Comparison of ENCODE assay signal across 8 cellular contexts in the genomic region with DNA sequence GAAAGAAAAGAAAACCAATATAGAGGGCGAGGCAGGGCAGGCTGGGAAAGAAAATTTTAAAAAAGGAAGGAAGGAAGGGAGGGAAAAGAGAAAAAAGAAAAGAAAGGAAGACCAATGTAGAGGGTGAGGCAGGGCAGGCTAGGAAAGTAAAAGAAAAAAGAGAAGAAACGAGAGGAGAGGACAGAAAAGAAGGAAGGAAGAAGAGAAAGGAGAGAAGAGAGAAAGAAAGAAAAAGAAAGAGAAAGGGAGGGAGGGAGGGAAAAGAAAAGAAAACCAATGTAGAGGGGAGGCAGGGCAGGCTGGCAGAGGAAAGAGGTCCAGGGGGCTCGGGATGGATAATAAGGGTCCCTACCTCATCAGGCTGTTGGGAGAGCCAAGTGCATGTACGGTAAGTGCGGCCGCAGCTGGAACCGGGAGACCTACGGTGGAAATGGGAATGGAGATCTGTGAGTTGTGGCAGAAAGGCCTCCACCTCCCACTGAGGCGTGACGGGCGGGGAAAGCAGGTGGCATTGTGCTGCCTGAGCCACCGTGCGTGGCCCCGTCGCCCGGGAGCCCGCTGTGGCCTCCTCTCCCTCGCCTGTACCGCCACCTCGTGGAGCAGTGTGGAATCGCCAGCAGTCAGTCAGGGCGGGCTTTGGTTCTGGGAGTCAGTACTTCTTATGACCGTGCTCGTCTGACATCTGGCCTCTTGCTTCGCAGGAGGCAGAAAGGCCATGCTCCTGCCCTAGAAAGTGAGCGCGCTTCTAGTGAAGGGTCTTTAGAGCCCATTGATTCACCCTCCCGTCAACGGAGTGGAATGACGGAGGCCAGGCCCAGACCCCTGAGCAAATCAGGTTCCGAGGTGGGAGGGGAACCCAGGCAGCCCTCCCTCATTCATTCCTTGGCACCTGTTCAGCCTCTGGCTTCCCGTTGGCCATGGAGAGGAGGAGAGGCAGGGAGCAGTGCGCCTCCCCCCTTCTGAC. TPM values are rescaled to one million over a fixed set of nuclear protein-coding genes. Genes with fewer than 3 reads are reported as not detected.
DNase-seq lines count a peak whose midpoint lies in the region; ATAC-seq and TF ChIP-seq lines count a peak whose summit lies in the region.

No MANE protein-coding gene starts in this region.

- peak; percentile 97 for ATAC-seq in GM21381 (IDR thresholded peaks at IDR 0.05; ENCODE audit: unreplicated experiment)

- no peak overlapping the region for H3K27ac Mint-ChIP-seq in endodermal cell

- H3K9me3 ChIP-seq in HUES6 (ENCODE audit: control insufficient read depth, insufficient read depth, low read depth, low read length) (no peaks in the 10 kb centered on the region), endodermal cell (ENCODE audit: control insufficient read depth, low read length) (no peaks in the 10 kb centered on the region)

- no peaks in the 10 kb centered on the region for H3K9me3 Mint-ChIP-seq in endodermal cell

- peak; percentile 99 for TF ChIP-seq CTCF in endodermal cell (conservative IDR thresholded peaks at IDR 0.05)

- H3K9ac ChIP-seq in HUES6 (ENCODE audit: low read length) (no peak overlapping the region), endodermal cell (ENCODE audit: extremely low read depth, low read length, poor library complexity, severe bottlenecking) (no peak overlapping the region)

- H3K4me1 ChIP-seq in HUES6 (ENCODE audit: control insufficient read depth, insufficient read depth, low read length) (0 out of 2 replicates have a peak, but pooled peaks cover 6% of the 10 kb centered on the region), endodermal cell (ENCODE audit: control insufficient read depth, insufficient read depth, low read length) (no peaks in the 10 kb centered on the region)

- 13 to 15% methylated on average over 23 to 33 of the region's 33 CpGs for WGBS in endodermal cell (ENCODE audit: insufficient coverage in 1 of 2, insufficient read length in 1 of 2), 2 experiments

- H3K27me3 ChIP-seq in HUES6 (ENCODE audit: control insufficient read depth, insufficient read depth, low read length) (peaks cover 17% of the 10 kb centered on the region; the same call in 1 of the 2 replicates), endodermal cell (ENCODE audit: control insufficient read depth, insufficient read depth, low read length, poor library complexity, severe bottlenecking) (peaks cover 27% of the 10 kb centered on the region)

- in situ Hi-C loops in Caki2 (cut with HindIII; ENCODE audit: low pct_unique_long_range_greater_than_20kb, low sequenced_read_pairs), result no loop called here

- H3K4me3 Mint-ChIP-seq in endodermal cell, result no peak overlapping the region

- peaks cover 7% of the 10 kb centered on the region for H3K4me1 Mint-ChIP-seq in endodermal cell

- DNase-seq in Caki2 (ENCODE audit: low read depth) (peak; percentile 79), NOMO-1 treated with dmso at 0.1 percent for 144 hours (lab: John Stamatoyannopoulos, UW; ENCODE audit: unreplicated experiment) (peak; percentile 75), endodermal cell (peak; percentile 98), middle frontal gyrus (ENCODE audit: extremely low spot score, low spot score) (peak; percentile 60)
- peak; percentile 81 to 99 (median 97) for DNase-seq in activated CD8-positive, alpha-beta memory T cell treated with anti-CD3 and anti-CD28 coated beads for 48 hours (ENCODE audit: low read depth in 2 of 3, low spot score in 2 of 3)
- DNase-seq in stimulated activated CD8-positive, alpha-beta memory T cell treated with anti-CD3 and anti-CD28 coated beads, Interleukin-4, amount 100 ng/mL, for 1 hour (ENCODE audit: low read depth in 2 of 2, low spot score in 1 of 2), result peak; percentile 81 to 84

- H3K27me3 Mint-ChIP-seq in endodermal cell (ENCODE audit: insufficient read depth), result peaks cover 40% of the 10 kb centered on the region

- H3K27ac ChIP-seq in HUES6 (ENCODE audit: low read depth, low read length), result no peak overlapping the region
- no peak overlapping the region for H3K27ac ChIP-seq in endodermal cell (ENCODE audit: low read depth, low read length)

- H3K36me3 ChIP-seq in HUES6 (ENCODE audit: control insufficient read depth, insufficient read depth, low read length), result no peaks in the 10 kb centered on the region
- no peaks in the 10 kb centered on the region for H3K36me3 ChIP-seq in endodermal cell (ENCODE audit: control insufficient read depth, insufficient read depth, low read length)

- H3K4me3 ChIP-seq in HUES6 (ENCODE audit: low read depth, low read length) (peak overlapping the region; percentile 52), endodermal cell (ENCODE audit: low read length) (no peak overlapping the region)

- H3K36me3 Mint-ChIP-seq in endodermal cell (ENCODE audit: low read depth), result no peaks in the 10 kb centered on the region

RNA-seq across cellular contexts. Expression of a gene that starts 10.4 kb away (rescaled TPM):
- total RNA-seq in Caki2 (2014; rRNA removed; shearing (Covaris generic); ENCODE audit: low replicate concordance), result 225 and 352 TPM in 2 replicates
- 100 to 1,000 TPM; 174 to 176 TPM for total RNA-seq in endodermal cell
- polyA plus RNA-seq in endodermal cell (2013, experiment 1 of 2), result 151 TPM
- polyA plus RNA-seq in endodermal cell (2013, experiment 2 of 2), result 140 TPM

RNA-seq across cellular contexts. Expression of a gene that starts 23.1 kb away (rescaled TPM):
- not detected in 2 replicates for total RNA-seq in Caki2 (2014; rRNA removed; shearing (Covaris generic); ENCODE audit: low replicate concordance)
- not detected for total RNA-seq in endodermal cell
- not detected for polyA plus RNA-seq in endodermal cell (2013, experiment 1 of 2)
- polyA plus RNA-seq in endodermal cell (2013, experiment 2 of 2), result not detected

RNA-seq across cellular contexts. Expression of a gene that starts 33.2 kb away (rescaled TPM):
- 60.2 and 63.2 TPM in 2 replicates for total RNA-seq in Caki2 (2014; rRNA removed; shearing (Covaris generic); ENCODE audit: low replicate concordance)
- 10 to 100 TPM; 36.0 to 36.9 TPM for total RNA-seq in endodermal cell
- polyA plus RNA-seq in endodermal cell (2013, experiment 1 of 2), result 31.5 TPM
- 28.4 TPM for polyA plus RNA-seq in endodermal cell (2013, experiment 2 of 2)

RNA-seq across cellular contexts. Expression of a gene that starts 40.3 kb away (rescaled TPM):
- total RNA-seq in Caki2 (2014; rRNA removed; shearing (Covaris generic); ENCODE audit: low replicate concordance), result 166 and 175 TPM in 2 replicates
- 100 to 1,000 TPM; 343 to 353 TPM for total RNA-seq in endodermal cell
- polyA plus RNA-seq in endodermal cell (2013, experiment 1 of 2), result 268 TPM
- polyA plus RNA-seq in endodermal cell (2013, experiment 2 of 2), result 254 TPM

RNA-seq across cellular contexts. Expression of a gene that starts 50.7 kb away (rescaled TPM):
- total RNA-seq in Caki2 (2014; rRNA removed; shearing (Covaris generic); ENCODE audit: low replicate concordance), result 1.8 and 6.2 TPM in 2 replicates
- 10 to 100 TPM; 12.7 to 15.2 TPM for total RNA-seq in endodermal cell
- polyA plus RNA-seq in endodermal cell (2013, experiment 1 of 2), result 6.5 TPM
- 5.6 TPM for polyA plus RNA-seq in endodermal cell (2013, experiment 2 of 2)
